In the genomic region with DNA sequence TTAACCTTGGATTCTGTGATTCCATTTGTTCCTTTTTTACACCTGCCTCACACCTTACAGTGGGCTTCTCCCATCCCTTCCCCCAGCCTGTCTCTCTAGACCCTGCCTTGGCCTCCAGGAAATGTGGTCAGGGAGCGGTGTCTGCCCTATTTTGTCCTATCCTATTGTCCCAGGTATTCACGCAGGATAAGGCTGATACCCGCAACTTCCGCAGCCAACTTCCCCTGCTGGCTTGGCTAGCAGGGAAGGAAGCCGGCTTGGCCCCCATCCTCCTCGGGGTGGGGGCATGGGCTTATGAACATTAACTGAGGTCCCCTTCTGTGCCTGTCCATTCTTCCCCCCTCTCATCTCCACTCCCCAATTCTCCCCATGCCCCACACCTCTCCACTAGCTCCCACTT, we compare ENCODE assay signal across 19 cellular contexts. TPM values are rescaled to one million over a fixed set of nuclear protein-coding genes. Genes with fewer than 3 reads are reported as not detected.
DNase-seq lines count a peak whose midpoint lies in the region; ATAC-seq and TF ChIP-seq lines count a peak whose summit lies in the region.
"Had no signal": no experiment of that assay in that cellular context is flagged by ENCODE, and none has a peak within 500 bp of the region (broad histone marks: within the 10 kb centered on the region; RNA-seq: fewer than 3 reads in every experiment).

No MANE protein-coding gene starts in this region.

- TF ChIP-seq CTCF in thoracic aorta (IDR thresholded peaks at IDR 0.05): no peak

- H3K9me3 Mint-ChIP-seq in activated CD4-positive, alpha-beta T cell treated with anti-CD3 and anti-CD28 coated beads, Interleukin-2, amount 10 ng/mL, durations not matched to agents 7 days and 5 days: no peaks in the 10 kb centered on the region
- no peaks in the 10 kb centered on the region for H3K9me3 Mint-ChIP-seq in activated T-helper 1 cell treated with anti-CD3 and anti-CD28 coated beads, Interleukin-12 subunit alpha, Interleukin-12 subunit beta, Interleukin-2, Interleukin-4 antibody, amounts not matched to agents 30 ng/mL and 10 ng/mL and 1 ng/mL, durations not matched to agents 14 hours and 24 hours and 36 hours
- H3K9me3 Mint-ChIP-seq: activated naive CD4-positive, alpha-beta T cell treated with anti-CD3 and anti-CD28 coated beads, Interleukin-2, amount 10 ng/mL, durations not matched to agents 7 days and 5 days had no signal

- H3K27ac Mint-ChIP-seq in activated CD4-positive, alpha-beta T cell treated with anti-CD3 and anti-CD28 coated beads, Interleukin-2, amount 10 ng/mL, durations not matched to agents 7 days and 5 days: no peak overlapping the region
- no peak overlapping the region for H3K27ac Mint-ChIP-seq in activated T-helper 1 cell treated with anti-CD3 and anti-CD28 coated beads, Interleukin-12 subunit alpha, Interleukin-12 subunit beta, Interleukin-2, Interleukin-4 antibody, amounts not matched to agents 30 ng/mL and 10 ng/mL and 1 ng/mL, durations not matched to agents 14 hours and 24 hours and 36 hours
- H3K27ac Mint-ChIP-seq: activated naive CD4-positive, alpha-beta T cell treated with anti-CD3 and anti-CD28 coated beads, Interleukin-2, amount 10 ng/mL, durations not matched to agents 7 days and 5 days had no signal

- H3K36me3 Mint-ChIP-seq in activated CD4-positive, alpha-beta T cell treated with anti-CD3 and anti-CD28 coated beads, Interleukin-2, amount 10 ng/mL, durations not matched to agents 7 days and 5 days (ENCODE audit: low read depth): no peaks in the 10 kb centered on the region
- H3K36me3 Mint-ChIP-seq in activated T-helper 1 cell treated with anti-CD3 and anti-CD28 coated beads, Interleukin-12 subunit alpha, Interleukin-12 subunit beta, Interleukin-2, Interleukin-4 antibody, amounts not matched to agents 30 ng/mL and 10 ng/mL and 1 ng/mL, durations not matched to agents 14 hours and 24 hours and 36 hours (ENCODE audit: low read depth): no peaks in the 10 kb centered on the region
- H3K36me3 Mint-ChIP-seq: activated naive CD4-positive, alpha-beta T cell treated with anti-CD3 and anti-CD28 coated beads, Interleukin-2, amount 10 ng/mL, durations not matched to agents 7 days and 5 days; brain; CD8-positive, alpha-beta memory T cell had no signal

- ATAC-seq in thoracic aorta (ENCODE audit: insufficient number of reproducible peaks, low FRiP score, low read depth): no peak
- ATAC-seq: PC-3 had no signal

- H3K4me3 ChIP-seq in mononuclear cell (ENCODE audit: low read length) (peak overlapping the region; percentile 32), thoracic aorta (peak overlapping the region; percentile 65), HAP-1 (no peak overlapping the region)
- H3K4me3 ChIP-seq: lung had no signal

- H3K4me1 ChIP-seq in mononuclear cell (ENCODE audit: insufficient read depth, low read length) (peaks cover 49% of the 10 kb centered on the region), thoracic aorta (ENCODE audit: control insufficient read depth in 1 of 2, low read depth in 2 of 2) (peaks cover 2 to 6% of the 10 kb centered on the region in 2 donors), HAP-1 (peaks cover 7% of the 10 kb centered on the region)
- H3K4me1 ChIP-seq: sigmoid colon had no signal

- POLR2A ChIA-PET in activated CD4-positive, alpha-beta T cell treated with anti-CD3 and anti-CD28 coated beads, Interleukin-2, amount 10 ng/mL, durations not matched to agents 7 days and 5 days (lab: Charles Lee): no interaction called here

- CTCF ChIA-PET in activated CD4-positive, alpha-beta T cell treated with anti-CD3 and anti-CD28 coated beads, Interleukin-2, amount 10 ng/mL, durations not matched to agents 7 days and 5 days (lab: Charles Lee): interaction anchor here (0.9 kb wide), 2 partner anchors 17 to 22 kb away, joined by 3 to 7 read pairs; no protein-coding TSS in a partner anchor

- H3K27ac ChIP-seq in thoracic aorta: peak overlapping the region in 1 of 2 donors; percentile 30
- H3K27ac ChIP-seq: 22Rv1 had no signal

- H3K27me3 Mint-ChIP-seq in activated CD4-positive, alpha-beta T cell treated with anti-CD3 and anti-CD28 coated beads, Interleukin-2, amount 10 ng/mL, durations not matched to agents 7 days and 5 days: peaks cover 40% of the 10 kb centered on the region
- peaks cover 17% of the 10 kb centered on the region for H3K27me3 Mint-ChIP-seq in activated T-helper 1 cell treated with anti-CD3 and anti-CD28 coated beads, Interleukin-12 subunit alpha, Interleukin-12 subunit beta, Interleukin-2, Interleukin-4 antibody, amounts not matched to agents 30 ng/mL and 10 ng/mL and 1 ng/mL, durations not matched to agents 14 hours and 24 hours and 36 hours (ENCODE audit: insufficient read depth)

- no peak overlapping the region for H3K4me3 Mint-ChIP-seq in activated CD4-positive, alpha-beta T cell treated with anti-CD3 and anti-CD28 coated beads, Interleukin-2, amount 10 ng/mL, durations not matched to agents 7 days and 5 days
- no peak overlapping the region for H3K4me3 Mint-ChIP-seq in activated T-helper 1 cell treated with anti-CD3 and anti-CD28 coated beads, Interleukin-12 subunit alpha, Interleukin-12 subunit beta, Interleukin-2, Interleukin-4 antibody, amounts not matched to agents 30 ng/mL and 10 ng/mL and 1 ng/mL, durations not matched to agents 14 hours and 24 hours and 36 hours
- H3K4me3 Mint-ChIP-seq: activated naive CD4-positive, alpha-beta T cell treated with anti-CD3 and anti-CD28 coated beads, Interleukin-2, amount 10 ng/mL, durations not matched to agents 7 days and 5 days; brain; CD8-positive, alpha-beta memory T cell had no signal

- H3K4me1 Mint-ChIP-seq in activated CD4-positive, alpha-beta T cell treated with anti-CD3 and anti-CD28 coated beads, Interleukin-2, amount 10 ng/mL, durations not matched to agents 7 days and 5 days: no peaks in the 10 kb centered on the region
- H3K4me1 Mint-ChIP-seq in activated T-helper 1 cell treated with anti-CD3 and anti-CD28 coated beads, Interleukin-12 subunit alpha, Interleukin-12 subunit beta, Interleukin-2, Interleukin-4 antibody, amounts not matched to agents 30 ng/mL and 10 ng/mL and 1 ng/mL, durations not matched to agents 14 hours and 24 hours and 36 hours (ENCODE audit: low read depth): peaks cover 5% of the 10 kb centered on the region
- H3K4me1 Mint-ChIP-seq: activated naive CD4-positive, alpha-beta T cell treated with anti-CD3 and anti-CD28 coated beads, Interleukin-2, amount 10 ng/mL, durations not matched to agents 7 days and 5 days had no signal

- no peaks in the 10 kb centered on the region for H3K9me3 ChIP-seq in mononuclear cell (ENCODE audit: low read depth, low read length)
- H3K9me3 ChIP-seq in thoracic aorta: no peaks in the 10 kb centered on the region
- no peaks in the 10 kb centered on the region for H3K9me3 ChIP-seq in HAP-1
- H3K9me3 ChIP-seq: sigmoid colon had no signal

- peak; percentile 2 for DNase-seq in activated CD4-positive, alpha-beta T cell treated with anti-CD3 and anti-CD28 coated beads, Interleukin-2, amount 10 ng/mL, durations not matched to agents 7 days and 5 days
- no peak for DNase-seq in activated CD4-positive, alpha-beta T cell treated with anti-CD3 and anti-CD28 coated beads for 4 hours
- DNase-seq in dermis microvascular lymphatic vessel endothelial cell (ENCODE audit: low read depth in 2 of 2) (peak; percentile 22 to 44), thoracic aorta (ENCODE audit: low spot score) (no peak), NCI-H1092 treated with DMSO at 0.1 percent for 48 hours (lab: John Stamatoyannopoulos, UW) (no peak), HAP-1 (ENCODE audit: low spot score in 2 of 2) (no peak)
- no peak for DNase-seq in activated T-helper 1 cell treated with anti-CD3 and anti-CD28 coated beads, Interleukin-12 subunit alpha, Interleukin-12 subunit beta, Interleukin-2, Interleukin-4 antibody, amounts not matched to agents 30 ng/mL and 10 ng/mL and 1 ng/mL, durations not matched to agents 14 hours and 24 hours and 36 hours (ENCODE audit: low spot score)
- DNase-seq: activated naive CD4-positive, alpha-beta T cell treated with anti-CD3 and anti-CD28 coated beads, Interleukin-2, amount 10 ng/mL, durations not matched to agents 7 days and 5 days; CD8-positive, alpha-beta memory T cell; effector CD8-positive, alpha-beta T cell; NCI-H2029; NCI-H524 treated with DMSO at 0.1 percent for 48 hours; PC-3; sigmoid colon; stimulated activated naive CD4-positive, alpha-beta T cell had no signal

- no peaks in the 10 kb centered on the region for H3K36me3 ChIP-seq in thoracic aorta
- no peaks in the 10 kb centered on the region for H3K36me3 ChIP-seq in HAP-1 (replicated peaks)
- H3K36me3 ChIP-seq: sigmoid colon had no signal

- in situ Hi-C loops in HAP-1 (cut with MboI; ENCODE audit: low sequenced_read_pairs): no loop called here

- no peaks in the 10 kb centered on the region for H3K27me3 ChIP-seq in mononuclear cell (ENCODE audit: insufficient read depth, low read length)
- no peaks in the 10 kb centered on the region for H3K27me3 ChIP-seq in thoracic aorta (replicated peaks; ENCODE audit: insufficient read depth)
- H3K27me3 ChIP-seq in HAP-1 (ENCODE audit: low read depth): peaks cover 3% of the 10 kb centered on the region; the same call in 1 of the 2 replicates

- intact Hi-C loops in activated T-helper 1 cell treated with anti-CD3 and anti-CD28 coated beads, Interleukin-12 subunit alpha, Interleukin-12 subunit beta, Interleukin-2, Interleukin-4 antibody, amounts not matched to agents 30 ng/mL and 10 ng/mL and 1 ng/mL, durations not matched to agents 14 hours and 24 hours and 36 hours (cut with micrococcal nuclease): no loop called here

RNA-seq across cellular contexts. Expression of a gene that starts 3.5 kb away (rescaled TPM):
- total RNA-seq in activated CD4-positive, alpha-beta T cell treated with anti-CD3 and anti-CD28 coated beads, Interleukin-2, amount 10 ng/mL, durations not matched to agents 7 days and 5 days: under 1 TPM; 0.08 to 0.15 TPM
- total RNA-seq in dermis microvascular lymphatic vessel endothelial cell (not detected in 2 replicates), mononuclear cell (5.2 TPM), thoracic aorta (10 to 100 TPM; 76.3 to 98.6 TPM)
- total RNA-seq in activated T-helper 1 cell treated with anti-CD3 and anti-CD28 coated beads, Interleukin-12 subunit alpha, Interleukin-12 subunit beta, Interleukin-2, Interleukin-4 antibody, amounts not matched to agents 30 ng/mL and 10 ng/mL and 1 ng/mL, durations not matched to agents 14 hours and 24 hours and 36 hours: 0.10 TPM in 1 of 2 replicates, not detected in the other
- total RNA-seq: PC-3 had no signal

Comparison
In these comparisons a context has a peak if more than half of its experiments do, and no peak if none do; other contexts are left out.
1. DNase-seq: peak in activated CD4-positive, alpha-beta T cell treated with anti-CD3 and anti-CD28 coated beads, Interleukin-2, amount 10 ng/mL, durations not matched to agents 7 days and 5 days (single experiment) and dermis microvascular lymphatic vessel endothelial cell (2 of 2); none in activated CD4-positive, alpha-beta T cell treated with anti-CD3 and anti-CD28 coated beads for 4 hours (0 of 2), thoracic aorta (single experiment), NCI-H1092 treated with DMSO at 0.1 percent for 48 hours (single experiment), HAP-1 (0 of 2) and activated T-helper 1 cell treated with anti-CD3 and anti-CD28 coated beads, Interleukin-12 subunit alpha, Interleukin-12 subunit beta, Interleukin-2, Interleukin-4 antibody, amounts not matched to agents 30 ng/mL and 10 ng/mL and 1 ng/mL, durations not matched to agents 14 hours and 24 hours and 36 hours (single experiment).
2. RNA of a gene that starts 3.5 kb away (total RNA-seq): 76.3 to 98.6 TPM in thoracic aorta; 5.2 TPM in mononuclear cell (single experiment), 0.08 to 0.15 TPM in activated CD4-positive, alpha-beta T cell treated with anti-CD3 and anti-CD28 coated beads, Interleukin-2, amount 10 ng/mL, durations not matched to agents 7 days and 5 days, 0.10 TPM in activated T-helper 1 cell treated with anti-CD3 and anti-CD28 coated beads, Interleukin-12 subunit alpha, Interleukin-12 subunit beta, Interleukin-2, Interleukin-4 antibody, amounts not matched to agents 30 ng/mL and 10 ng/mL and 1 ng/mL, durations not matched to agents 14 hours and 24 hours and 36 hours and not detected in dermis microvascular lymphatic vessel endothelial cell; every median in the first group is over 10 times any median in the second.